1 cellular context compared by ENCODE assay signal in genomic region chr4:126776361-126776760, GRCh38.
TF ChIP-seq lines count a peak whose summit lies in the region.

No MANE protein-coding gene starts in this region.

TF ChIP-seq in K562, 482 proteins besides CTCF, POLR2A, EP300 and RAD21 (continued from another document):
- TF ChIP-seq VEZF1 (CRISPR knock-in tag; IDR thresholded peaks at IDR 0.05) (peak; percentile 44; the same call in 1 of the 2 replicates), ZNF384 (IDR thresholded peaks at IDR 0.05; ENCODE audit: low read depth, low read length) (peak; percentile 72), SRF (CRISPR knock-in tag; IDR thresholded peaks at IDR 0.05) (no peak), NKRF (IDR thresholded peaks at IDR 0.05; ENCODE audit: borderline replicate concordance) (no peak), CC2D1A (IDR thresholded peaks at IDR 0.05) (0 out of 2 replicates have a peak, but pooled peaks have one; percentile 15), SLC30A9 (CRISPR knock-in tag; IDR thresholded peaks at IDR 0.05) (no peak), NR2C1 (IDR thresholded peaks at IDR 0.05) (peak; percentile 19; the same call in 1 of the 2 replicates), NR2C1 (tag; IDR thresholded peaks at IDR 0.05) (no peak), ZNF592 (IDR thresholded peaks at IDR 0.05) (peak; percentile 27; the same call in 1 of the 2 replicates), SMARCE1 (IDR thresholded peaks at IDR 0.05) (peak; percentile 41; the same call in 1 of the 2 replicates), ZNF586 (CRISPR knock-in tag; conservative IDR thresholded peaks at IDR 0.05) (no peak), SMARCA4 (IDR thresholded peaks at IDR 0.05) (0 out of 2 replicates have a peak, but pooled peaks have one; percentile 22), HMG20B (CRISPR knock-in tag; IDR thresholded peaks at IDR 0.05) (no peak), PATZ1 (CRISPR knock-in tag; IDR thresholded peaks at IDR 0.05; ENCODE audit: borderline replicate concordance) (no peak), BRD9 (IDR thresholded peaks at IDR 0.05; ENCODE audit: low read depth, partially characterized antibody) (peak; percentile 39), TAF7 (tag; IDR thresholded peaks at IDR 0.05) (no peak), CREM (IDR thresholded peaks at IDR 0.05; ENCODE audit: low read depth) (peak; percentile 10; the same call in 1 of the 2 replicates), NFRKB (IDR thresholded peaks at IDR 0.05; ENCODE audit: low read depth) (peak; percentile 66), SMARCB1 (IDR thresholded peaks at IDR 0.05; ENCODE audit: insufficient read length, low read depth) (no peak), MNT (conservative IDR thresholded peaks at IDR 0.05) (0 out of 4 replicates have a peak, but pooled peaks of 1 of the 2 experiments have one; percentile 23), JUND (IDR thresholded peaks at IDR 0.05; ENCODE audit: borderline replicate concordance, low read depth, low read length) (no peak), JUND (tag; IDR thresholded peaks at IDR 0.05; ENCODE audit: borderline replicate concordance, low read depth, low read length) (peak; percentile 15; the same call in 1 of the 3 replicates), MLLT1 (IDR thresholded peaks at IDR 0.05) (peak in 1 of 2 experiments; percentile 31; a peak in 2 of 4 replicates), MYC (IDR thresholded peaks at IDR 0.05; ENCODE audit: low read depth, low read length) (peak; percentile 39; the same call in 1 of the 2 replicates), MYC (CRISPR knock-in tag; IDR thresholded peaks at IDR 0.05; ENCODE audit: borderline replicate concordance, low read depth) (no peak), LEF1 (IDR thresholded peaks at IDR 0.05) (0 out of 2 replicates have a peak, but pooled peaks have one; percentile 38)
